ENCODE assay signal across 9 cellular contexts in the genomic region with DNA sequence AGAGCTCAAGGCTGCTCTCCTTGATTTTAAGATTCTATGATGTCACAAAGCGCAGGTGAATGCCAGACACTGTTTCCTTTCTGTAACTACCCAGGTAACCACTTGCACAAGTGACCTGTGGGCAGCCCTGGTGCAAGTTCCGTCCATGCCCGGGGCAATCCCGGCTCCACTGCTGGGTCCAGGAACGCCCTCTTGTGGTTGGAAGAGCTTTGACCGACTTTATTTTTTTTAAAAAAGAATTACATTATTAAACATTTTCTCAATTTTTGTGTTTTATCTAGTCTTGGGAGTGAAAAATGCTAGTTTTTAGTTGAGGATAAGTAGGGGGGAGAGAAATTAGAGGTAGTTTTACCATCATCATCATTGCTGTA.
DNase-seq lines count a peak whose midpoint lies in the region; TF ChIP-seq lines count a peak whose summit lies in the region.
"Had no signal": no experiment of that assay in that cellular context is flagged by ENCODE, and none has a peak within 500 bp of the region (broad histone marks: within the 10 kb centered on the region; RNA-seq: fewer than 3 reads in every experiment).

No MANE protein-coding gene starts in this region.

- peaks cover 18% of the 10 kb centered on the region for H3K4me1 ChIP-seq in adipocyte (ENCODE audit: control insufficient read depth, insufficient read depth, low read length)
- no peaks in the 10 kb centered on the region for H3K4me1 ChIP-seq in hepatocyte (ENCODE audit: insufficient read depth)
- peaks cover 0 to 13% (median 3%) of the 10 kb centered on the region in 4 donors for H3K4me1 ChIP-seq in tibial nerve

- H3K9me3 ChIP-seq in adipocyte (ENCODE audit: control insufficient read depth, low read length) (no peaks in the 10 kb centered on the region), hepatocyte (ENCODE audit: low read depth) (no peaks in the 10 kb centered on the region), tibial nerve (no peaks in the 10 kb centered on the region)

- H4K20me1 ChIP-seq in hepatocyte (ENCODE audit: insufficient read depth, poor library complexity, severe bottlenecking): no peaks in the 10 kb centered on the region

- no peak overlapping the region for H2AFZ ChIP-seq in hepatocyte

- H3K4me2 ChIP-seq in hepatocyte: no peak overlapping the region

- no peaks in the 10 kb centered on the region for H3K36me3 ChIP-seq in adipocyte (ENCODE audit: control insufficient read depth, insufficient read depth, low read length, severe bottlenecking)
- no peaks in the 10 kb centered on the region for H3K36me3 ChIP-seq in hepatocyte (replicated peaks; ENCODE audit: insufficient read depth, low read depth)
- no peaks in the 10 kb centered on the region for H3K36me3 ChIP-seq in tibial nerve

- peak overlapping the region; percentile 33 for H3K9ac ChIP-seq in adipocyte (ENCODE audit: low read length)

- no peak for TF ChIP-seq POLR2A in tibial nerve (IDR thresholded peaks at IDR 0.05)

- H3K4me3 ChIP-seq in adipocyte (ENCODE audit: low read length): peak overlapping the region; percentile 51
- H3K4me3 ChIP-seq in hepatocyte: no peak overlapping the region
- H3K4me3 ChIP-seq in tibial nerve: no peak overlapping the region

- TF ChIP-seq CTCF in hepatocyte (IDR thresholded peaks at IDR 0.05; ENCODE audit: poor library complexity) (peak; percentile 53), tibial nerve (IDR thresholded peaks at IDR 0.05) (peak; percentile 36 to 59 (median 45))

- no peaks in the 10 kb centered on the region for H3K79me2 ChIP-seq in hepatocyte

- TF ChIP-seq EP300 in tibial nerve (IDR thresholded peaks at IDR 0.05): no peak

- no peaks in the 10 kb centered on the region for H3K27me3 ChIP-seq in adipocyte (replicated peaks; ENCODE audit: control insufficient read depth, insufficient read depth, low read length)
- no peaks in the 10 kb centered on the region for H3K27me3 ChIP-seq in hepatocyte
- no peaks in the 10 kb centered on the region for H3K27me3 ChIP-seq in tibial nerve

- DNase-seq in NCI-H748 (lab: John Stamatoyannopoulos, UW; ENCODE audit: unreplicated experiment): peak; percentile 29
- no peak for DNase-seq in NCI-H748 treated with DMSO at 0.1 percent for 48 hours (lab: John Stamatoyannopoulos, UW)
- DNase-seq in adipocyte (ENCODE audit: low read depth): peak; percentile 34
- peak; percentile 49 for DNase-seq in hepatocyte (ENCODE audit: low spot score)
- peak in 1 of 2 donors; percentile 38 for DNase-seq in tibial nerve (ENCODE audit: low spot score in 2 of 2)
- DNase-seq in activated T-cell treated with anti-CD3 and anti-CD28 coated beads for 4 hours: no peak
- DNase-seq in stimulated activated CD4-positive, alpha-beta T cell treated with anti-CD3 and anti-CD28 coated beads, Interleukin-2, amount 100 ng/mL, for 48 hours: no peak
- DNase-seq in SW 1271 (lab: John Stamatoyannopoulos, UW): no peak
- DNase-seq: ACHN had no signal

- no peak overlapping the region for H3K27ac ChIP-seq in hepatocyte
- peak overlapping the region in 1 of 4 donors; percentile 4 for H3K27ac ChIP-seq in tibial nerve

- 51% methylated on average over 6 of the region's 6 CpGs for WGBS in hepatocyte (ENCODE audit: low lambda C conversion rate, missing lambda C conversion rate)
- 35 to 39% methylated on average over 6 of the region's 6 CpGs for WGBS in tibial nerve, 2 donors

- no peaks in the 10 kb centered on the region for H3K9me2 ChIP-seq in hepatocyte (replicated peaks; ENCODE audit: insufficient read depth)

Comparison
In these comparisons a context has a peak if more than half of its experiments do, and no peak if none do; other contexts are left out.
1. DNase-seq: peak in NCI-H748 (single experiment), adipocyte (single experiment) and hepatocyte (single experiment); none in NCI-H748 treated with DMSO at 0.1 percent for 48 hours (single experiment), activated T-cell treated with anti-CD3 and anti-CD28 coated beads for 4 hours (single experiment), stimulated activated CD4-positive, alpha-beta T cell treated with anti-CD3 and anti-CD28 coated beads, Interleukin-2, amount 100 ng/mL, for 48 hours (0 of 2) and SW 1271 (0 of 2).